16 cellular contexts compared by ENCODE assay signal in the genomic region with DNA sequence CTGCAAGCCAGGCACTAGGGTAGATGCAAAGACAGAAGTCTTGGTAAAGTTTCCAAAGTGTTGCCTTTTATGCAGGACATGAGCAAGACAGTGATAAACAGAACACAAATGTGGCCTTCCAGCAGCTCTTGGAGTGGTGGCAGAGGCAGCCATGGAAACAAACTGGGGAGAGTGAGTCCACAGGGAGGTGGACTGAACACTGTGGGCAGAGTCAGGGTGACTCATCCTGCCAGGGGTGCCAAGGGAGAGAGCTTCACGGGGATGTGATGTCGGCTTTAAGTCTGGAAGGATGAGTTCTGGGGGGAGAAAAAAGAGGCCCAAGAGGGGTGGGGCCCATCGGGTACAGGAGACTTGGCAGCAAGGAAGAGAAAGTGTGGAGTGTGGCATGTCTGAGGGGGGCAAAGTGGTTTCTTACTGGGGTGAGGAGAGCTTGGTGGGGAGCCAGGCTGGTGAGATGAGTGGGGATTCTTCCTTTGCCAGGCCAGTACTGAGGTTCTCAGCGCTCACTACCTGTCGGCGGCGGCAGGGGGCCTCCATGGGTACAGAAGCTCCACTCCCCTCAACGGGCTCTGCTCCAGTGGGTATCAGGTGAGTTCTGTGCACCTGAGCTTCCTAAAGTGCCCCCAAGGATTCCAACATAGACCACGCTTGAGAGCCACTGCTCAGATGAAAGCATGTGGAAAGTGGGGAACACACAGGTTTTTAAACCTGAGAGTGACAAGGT. TPM values are rescaled to one million over a fixed set of nuclear protein-coding genes. Genes with fewer than 3 reads are reported as not detected.
DNase-seq lines count a peak whose midpoint lies in the region; ATAC-seq and TF ChIP-seq lines count a peak whose summit lies in the region.
"Had no signal": no experiment of that assay in that cellular context is flagged by ENCODE, and none has a peak within 500 bp of the region (broad histone marks: within the 10 kb centered on the region; RNA-seq: fewer than 3 reads in every experiment).

No MANE protein-coding gene starts in this region.

- H4K20me1 ChIP-seq in GM23248 (ENCODE audit: insufficient read depth), result no peaks in the 10 kb centered on the region
- H4K20me1 ChIP-seq in OCI-LY1 (ENCODE audit: insufficient read depth, low read length), result no peaks in the 10 kb centered on the region
- H4K20me1 ChIP-seq in osteoblast (ENCODE audit: insufficient read depth, low read length), result no peaks in the 10 kb centered on the region

- H3K9ac ChIP-seq in GM23248, result no peak overlapping the region
- no peak overlapping the region for H3K9ac ChIP-seq in OCI-LY1 (ENCODE audit: low read length)
- H3K9ac ChIP-seq in endodermal cell (ENCODE audit: extremely low read depth, low read length, poor library complexity, severe bottlenecking), result no peak overlapping the region

- H3K9me3 ChIP-seq in GM23248 (ENCODE audit: low read depth), result no peaks in the 10 kb centered on the region
- no peaks in the 10 kb centered on the region for H3K9me3 ChIP-seq in OCI-LY1 (ENCODE audit: low read length)
- H3K9me3 ChIP-seq in endodermal cell (ENCODE audit: control insufficient read depth, low read length), result no peaks in the 10 kb centered on the region
- no peaks in the 10 kb centered on the region for H3K9me3 ChIP-seq in osteoblast (ENCODE audit: low read depth, low read length)
- H3K9me3 ChIP-seq: Caco-2, gastrocnemius medialis had no signal

- peak overlapping the region; percentile 16; the same call in 1 of the 2 replicates for H2AFZ ChIP-seq in GM23248
- no peak overlapping the region for H2AFZ ChIP-seq in OCI-LY1 (ENCODE audit: low read length)
- H2AFZ ChIP-seq in osteoblast (ENCODE audit: low read length), result no peak overlapping the region

- H3K4me1 Mint-ChIP-seq in endodermal cell, result peaks cover 4% of the 10 kb centered on the region

- in situ Hi-C loops in GM23248 (cut with MboI), result loop anchor here (25.0 kb wide), 1 partner anchor 1687 kb away; no protein-coding TSS in a partner anchor

- no peak overlapping the region for H3K4me3 Mint-ChIP-seq in endodermal cell
- H3K4me3 Mint-ChIP-seq: activated T-cell treated with anti-CD3 and anti-CD28 coated beads, Interleukin-2, amount 50 U/mL, for 4 hours had no signal

- peaks cover 62% of the 10 kb centered on the region for H3K27me3 Mint-ChIP-seq in endodermal cell (ENCODE audit: insufficient read depth)

- H3K36me3 ChIP-seq in GM23248 (ENCODE audit: low read depth) (no peaks in the 10 kb centered on the region), OCI-LY1 (ENCODE audit: insufficient read depth, low read length) (no peaks in the 10 kb centered on the region), endodermal cell (ENCODE audit: control insufficient read depth, insufficient read depth, low read length) (no peaks in the 10 kb centered on the region), osteoblast (ENCODE audit: insufficient read depth, low read length) (no peaks in the 10 kb centered on the region), H7 (replicated peaks; ENCODE audit: control insufficient read depth, insufficient read depth, low read length) (no peaks in the 10 kb centered on the region)
- H3K36me3 ChIP-seq: gastrocnemius medialis had no signal

- H3K4me2 ChIP-seq in GM23248 (ENCODE audit: unreplicated experiment), result no peak overlapping the region
- H3K4me2 ChIP-seq in OCI-LY1 (ENCODE audit: low read length), result no peak overlapping the region
- no peak overlapping the region for H3K4me2 ChIP-seq in osteoblast (ENCODE audit: insufficient read depth, low read length)

- H3K4me1 ChIP-seq in GM23248 (ENCODE audit: insufficient read depth) (peaks cover 7% of the 10 kb centered on the region), OCI-LY1 (ENCODE audit: insufficient read depth, low read length, severe bottlenecking) (no peaks in the 10 kb centered on the region), endodermal cell (ENCODE audit: control insufficient read depth, insufficient read depth, low read length) (no peaks in the 10 kb centered on the region), osteoblast (ENCODE audit: insufficient read depth, low read length) (peaks cover 9% of the 10 kb centered on the region)

- H3K9me2 ChIP-seq in GM23248 (ENCODE audit: insufficient read depth) (no peaks in the 10 kb centered on the region), OCI-LY1 (ENCODE audit: low read depth, low read length) (no peaks in the 10 kb centered on the region)

- no peak overlapping the region for H3K27ac Mint-ChIP-seq in endodermal cell
- H3K27ac Mint-ChIP-seq: naive thymus-derived CD4-positive, alpha-beta T cell had no signal

- DNase-seq in GM23248 (peak; percentile 79), endodermal cell (peak; percentile 61), osteoblast (ENCODE audit: insufficient read length, low spot score, missing footprints) (peak; percentile 93), iPS-NIHi11 (ENCODE audit: low spot score) (no peak), H7 (no peak)
- DNase-seq: activated T-cell treated with anti-CD3 and anti-CD28 coated beads, Interleukin-2, amount 50 U/mL, for 4 hours; Caco-2; gastrocnemius medialis; KG1; naive thymus-derived CD4-positive, alpha-beta T cell; NCI-H1930; NCI-H82 had no signal

- H3K9me3 Mint-ChIP-seq in endodermal cell, result no peaks in the 10 kb centered on the region
- H3K9me3 Mint-ChIP-seq: activated T-cell treated with anti-CD3 and anti-CD28 coated beads, Interleukin-2, amount 50 U/mL, for 4 hours had no signal

- H3K27me3 ChIP-seq in GM23248 (replicated peaks; ENCODE audit: insufficient read depth) (no peaks in the 10 kb centered on the region; the same call in 1 of the 2 replicates), OCI-LY1 (ENCODE audit: insufficient read depth, low read length) (no peaks in the 10 kb centered on the region), endodermal cell (ENCODE audit: control insufficient read depth, insufficient read depth, low read length, poor library complexity, severe bottlenecking) (peaks cover 54% of the 10 kb centered on the region), osteoblast (ENCODE audit: insufficient read depth, low read length) (no peaks in the 10 kb centered on the region), H7 (ENCODE audit: control insufficient read depth, insufficient read depth, low read length) (peaks cover 3% of the 10 kb centered on the region; the same call in 1 of the 2 replicates)
- H3K27me3 ChIP-seq: gastrocnemius medialis had no signal

- WGBS in GM23248 (ENCODE audit: low coverage in 1 of 2, low lambda C conversion rate in 2 of 2, missing lambda C conversion rate in 2 of 2), 2 experiments, result 58 to 62% methylated on average over 9 of the region's 9 CpGs
- 90 to 100% methylated on average over 4 to 9 of the region's 9 CpGs for WGBS in endodermal cell (ENCODE audit: insufficient coverage in 1 of 2, insufficient read length in 1 of 2), 2 experiments

- no peaks in the 10 kb centered on the region for H3F3A ChIP-seq in GM23248 (ENCODE audit: insufficient read depth)
- H3F3A ChIP-seq in OCI-LY1 (ENCODE audit: insufficient read depth, low read length), result no peaks in the 10 kb centered on the region

- H3K36me3 Mint-ChIP-seq in endodermal cell (ENCODE audit: low read depth), result no peaks in the 10 kb centered on the region

- H3K27ac ChIP-seq in GM23248, result no peak overlapping the region
- H3K27ac ChIP-seq in OCI-LY1 (ENCODE audit: low read depth, low read length, poor library complexity, severe bottlenecking), result no peak overlapping the region
- H3K27ac ChIP-seq in endodermal cell (ENCODE audit: low read depth, low read length), result no peak overlapping the region
- H3K27ac ChIP-seq in osteoblast (ENCODE audit: low read depth, low read length), result no peak overlapping the region
- H3K27ac ChIP-seq: gastrocnemius medialis had no signal

- TF ChIP-seq CTCF in OCI-LY1 (IDR thresholded peaks at IDR 0.05; ENCODE audit: low read length) (peak; percentile 15; the same call in 1 of the 2 replicates), endodermal cell (conservative IDR thresholded peaks at IDR 0.05) (peak; percentile 28), osteoblast (IDR thresholded peaks at IDR 0.05; ENCODE audit: extremely low read depth, low read depth, low read length) (no peak)

- H3K79me2 ChIP-seq in GM23248 (ENCODE audit: insufficient read depth), result no peaks in the 10 kb centered on the region
- H3K79me2 ChIP-seq in OCI-LY1 (ENCODE audit: insufficient read depth, low read length), result no peaks in the 10 kb centered on the region
- H3K79me2 ChIP-seq in osteoblast (ENCODE audit: insufficient read depth, low read length), result no peaks in the 10 kb centered on the region

- H3K4me3 ChIP-seq in GM23248, result no peak overlapping the region
- H3K4me3 ChIP-seq in OCI-LY1 (ENCODE audit: low read depth, low read length, poor library complexity, severe bottlenecking), result no peak overlapping the region
- no peak overlapping the region for H3K4me3 ChIP-seq in endodermal cell (ENCODE audit: low read length)
- H3K4me3 ChIP-seq in osteoblast (ENCODE audit: insufficient read depth, low read length), result no peak overlapping the region
- no peak overlapping the region for H3K4me3 ChIP-seq in H7 (ENCODE audit: insufficient read depth, low read depth, low read length)
- H3K4me3 ChIP-seq: gastrocnemius medialis had no signal

- ATAC-seq in GM19467 (IDR thresholded peaks at IDR 0.05; ENCODE audit: unreplicated experiment) (no peak), HG03025 (IDR thresholded peaks at IDR 0.05; ENCODE audit: low FRiP score, unreplicated experiment) (no peak)
- ATAC-seq: activated T-cell treated with anti-CD3 and anti-CD28 coated beads, Interleukin-2, amount 50 U/mL, for 4 hours; gastrocnemius medialis; naive thymus-derived CD4-positive, alpha-beta T cell; sciatic nerve had no signal

RNA-seq across cellular contexts. Expression of a gene that starts 41.8 kb away (rescaled TPM):
- 0.22 TPM in 1 of 2 replicates, not detected in the other for total RNA-seq in GM23248 (2014; rRNA removed; shearing (Covaris generic))
- polyA plus RNA-seq in GM23248 (2016; fragmentation: Nextera tagmentation; extraction: Ambion mirVana), result 0.04 and 0.08 TPM in 2 replicates
- 10 to 100 TPM in 1 of 2 donors, 1 to 10 TPM in 1; 9.2 to 12.9 TPM for total RNA-seq in endodermal cell
- 4.9 TPM for polyA plus RNA-seq in endodermal cell (2013, experiment 1 of 2)
- polyA plus RNA-seq in endodermal cell (2013, experiment 2 of 2), result 4.3 TPM
- total RNA-seq in osteoblast, result 0.59 and 1.1 TPM in 2 replicates
- total RNA-seq in H7 (2014; rRNA removed; shearing (Covaris generic)), result 10.2 and 10.6 TPM in 2 replicates

Comparison
In these comparisons a context has a peak if more than half of its experiments do, and no peak if none do; other contexts are left out.
1. DNase-seq: peak in GM23248 (single experiment), endodermal cell (single experiment) and osteoblast (single experiment); none in iPS-NIHi11 (single experiment) and H7 (single experiment).